In the genomic region with DNA sequence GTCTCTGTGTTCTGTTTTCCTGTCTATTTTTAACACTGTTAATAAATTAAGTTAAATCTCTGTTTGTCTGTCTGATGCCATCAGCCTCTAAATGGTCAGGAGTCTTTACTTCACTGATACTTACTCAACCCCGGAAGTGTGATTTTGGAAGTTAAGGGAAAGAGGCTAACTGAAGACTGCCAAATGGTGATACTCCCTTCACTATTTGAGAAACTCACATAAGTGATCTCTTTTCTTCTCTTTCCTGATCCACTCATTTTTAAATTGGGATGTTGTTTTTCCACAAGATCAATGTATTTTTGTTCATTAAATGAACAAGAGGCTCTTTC, we compare ENCODE assay signal across 11 cellular contexts. TPM values are rescaled to one million over a fixed set of nuclear protein-coding genes. Genes with fewer than 3 reads are reported as not detected.
DNase-seq lines count a peak whose midpoint lies in the region; ATAC-seq and TF ChIP-seq lines count a peak whose summit lies in the region.
"Had no signal": no experiment of that assay in that cellular context is flagged by ENCODE, and none has a peak within 500 bp of the region (broad histone marks: within the 10 kb centered on the region; RNA-seq: fewer than 3 reads in every experiment).

No MANE protein-coding gene starts in this region.

- H3K4me3 Mint-ChIP-seq in activated naive CD8-positive, alpha-beta T cell = peak overlapping the region; percentile 59
- no peak overlapping the region for H3K4me3 Mint-ChIP-seq in activated naive CD8-positive, alpha-beta T cell treated with anti-CD3 and anti-CD28 coated beads for 36 hours
- H3K4me3 Mint-ChIP-seq in endothelial cell (ENCODE audit: unreplicated experiment) = no peak overlapping the region
- H3K4me3 Mint-ChIP-seq in naive thymus-derived CD8-positive, alpha-beta T cell = peak overlapping the region in 7 of 10 donors; percentile 44 to 80 (median 54)

- H3K9me3 Mint-ChIP-seq in activated naive CD8-positive, alpha-beta T cell (ENCODE audit: low read depth) = no peaks in the 10 kb centered on the region
- H3K9me3 Mint-ChIP-seq in activated naive CD8-positive, alpha-beta T cell treated with anti-CD3 and anti-CD28 coated beads for 36 hours = no peaks in the 10 kb centered on the region
- no peaks in the 10 kb centered on the region for H3K9me3 Mint-ChIP-seq in endothelial cell (ENCODE audit: unreplicated experiment)
- peaks cover 0 to 5% (median 0%) of the 10 kb centered on the region in 9 donors for H3K9me3 Mint-ChIP-seq in naive thymus-derived CD8-positive, alpha-beta T cell

- no peaks in the 10 kb centered on the region for H3K27me3 Mint-ChIP-seq in activated naive CD8-positive, alpha-beta T cell
- no peaks in the 10 kb centered on the region for H3K27me3 Mint-ChIP-seq in activated naive CD8-positive, alpha-beta T cell treated with anti-CD3 and anti-CD28 coated beads for 36 hours
- no peaks in the 10 kb centered on the region for H3K27me3 Mint-ChIP-seq in endothelial cell (ENCODE audit: unreplicated experiment)
- H3K27me3 Mint-ChIP-seq in naive thymus-derived CD8-positive, alpha-beta T cell = no peaks in the 10 kb centered on the region

- DNase-seq in activated naive CD8-positive, alpha-beta T cell treated with anti-CD3 and anti-CD28 coated beads for 36 hours = no peak
- no peak for DNase-seq in endothelial cell (ENCODE audit: low spot score)
- no peak for DNase-seq in naive thymus-derived CD8-positive, alpha-beta T cell
- DNase-seq in vagina (ENCODE audit: extremely low spot score in 2 of 2) = no peak
- no peak for DNase-seq in AG20443 (ENCODE audit: low spot score)
- no peak for DNase-seq in activated CD4-positive, alpha-beta T cell treated with anti-CD3 and anti-CD28 coated beads for 1 hour
- DNase-seq: activated gamma-delta T cell, erythroblast, mammary epithelial cell had no signal

- intact Hi-C loops in vagina (cut with DNase I) = no loop called here

- TF ChIP-seq POLR2A in vagina (IDR thresholded peaks at IDR 0.05) = no peak

- H3K9me3 ChIP-seq in vagina = no peaks in the 10 kb centered on the region

- H3K27ac Mint-ChIP-seq in activated naive CD8-positive, alpha-beta T cell = no peak overlapping the region
- no peak overlapping the region for H3K27ac Mint-ChIP-seq in activated naive CD8-positive, alpha-beta T cell treated with anti-CD3 and anti-CD28 coated beads for 36 hours
- H3K27ac Mint-ChIP-seq in endothelial cell (ENCODE audit: unreplicated experiment) = peak overlapping the region; percentile 86
- H3K27ac Mint-ChIP-seq in naive thymus-derived CD8-positive, alpha-beta T cell = peak overlapping the region in 7 of 10 donors; percentile 1 to 76 (median 56)

- TF ChIP-seq CTCF in endothelial cell (IDR thresholded peaks at IDR 0.05; ENCODE audit: unreplicated experiment) (no peak), vagina (IDR thresholded peaks at IDR 0.05) (no peak)

- H3K36me3 ChIP-seq in vagina = no peaks in the 10 kb centered on the region

- H3K27me3 ChIP-seq in vagina = no peaks in the 10 kb centered on the region

- peaks cover 25% of the 10 kb centered on the region for H3K4me1 Mint-ChIP-seq in activated naive CD8-positive, alpha-beta T cell (ENCODE audit: low read depth)
- H3K4me1 Mint-ChIP-seq in activated naive CD8-positive, alpha-beta T cell treated with anti-CD3 and anti-CD28 coated beads for 36 hours = peaks cover 7% of the 10 kb centered on the region
- H3K4me1 Mint-ChIP-seq in endothelial cell (ENCODE audit: unreplicated experiment) = peaks cover 18% of the 10 kb centered on the region
- H3K4me1 Mint-ChIP-seq in naive thymus-derived CD8-positive, alpha-beta T cell = peaks cover 16 to 34% (median 27%) of the 10 kb centered on the region in 4 donors

- H3K27ac ChIP-seq in vagina = peak overlapping the region; percentile 78

- ATAC-seq in naive thymus-derived CD8-positive, alpha-beta T cell = no peak
- no peak for ATAC-seq in GM19467 (IDR thresholded peaks at IDR 0.05; ENCODE audit: unreplicated experiment)

- POLR2A ChIA-PET in naive thymus-derived CD8-positive, alpha-beta T cell (lab: Charles Lee) = no interaction called here

- H3K4me1 ChIP-seq in vagina = peaks cover 22% of the 10 kb centered on the region

- peak overlapping the region; percentile 20 to 36 for H3K4me3 ChIP-seq in vagina

- peaks cover 8% of the 10 kb centered on the region for H3K36me3 Mint-ChIP-seq in activated naive CD8-positive, alpha-beta T cell
- H3K36me3 Mint-ChIP-seq in activated naive CD8-positive, alpha-beta T cell treated with anti-CD3 and anti-CD28 coated beads for 36 hours = peaks cover 4% of the 10 kb centered on the region
- H3K36me3 Mint-ChIP-seq in endothelial cell (ENCODE audit: low read depth, unreplicated experiment) = no peaks in the 10 kb centered on the region
- peaks cover 0 to 7% (median 0%) of the 10 kb centered on the region in 3 donors for H3K36me3 Mint-ChIP-seq in naive thymus-derived CD8-positive, alpha-beta T cell

RNA-seq across cellular contexts. Expression of a gene that starts 0.4 kb away (rescaled TPM):
- total RNA-seq in activated naive CD8-positive, alpha-beta T cell treated with anti-CD3 and anti-CD28 coated beads for 36 hours = not detected
- total RNA-seq in endothelial cell (ENCODE audit: unreplicated experiment) = 0.95 TPM
- total RNA-seq in naive thymus-derived CD8-positive, alpha-beta T cell = not detected
- not detected for polyA plus RNA-seq in naive thymus-derived CD8-positive, alpha-beta T cell
- 7.4 TPM for total RNA-seq in vagina
- total RNA-seq: mammary epithelial cell had no signal
- polyA plus RNA-seq: mammary epithelial cell had no signal

Comparison
In these comparisons a context has a peak if more than half of its experiments do, and no peak if none do; other contexts are left out.
1. H3K4me3 Mint-ChIP-seq: peak in activated naive CD8-positive, alpha-beta T cell (single experiment) and naive thymus-derived CD8-positive, alpha-beta T cell (7 of 10); none in activated naive CD8-positive, alpha-beta T cell treated with anti-CD3 and anti-CD28 coated beads for 36 hours (single experiment) and endothelial cell (single experiment).
2. H3K27ac Mint-ChIP-seq: peak in endothelial cell (single experiment) and naive thymus-derived CD8-positive, alpha-beta T cell (7 of 10); none in activated naive CD8-positive, alpha-beta T cell (single experiment) and activated naive CD8-positive, alpha-beta T cell treated with anti-CD3 and anti-CD28 coated beads for 36 hours (single experiment).